Comparison of ENCODE assay signal across 22 cellular contexts in genomic region chr4:52241916-52242315, GRCh38.
"Had no signal": no experiment of that assay in that cellular context is flagged by ENCODE, and none has a peak within 500 bp of the region (broad histone marks: within the 10 kb centered on the region; RNA-seq: fewer than 3 reads in every experiment).

No MANE protein-coding gene starts in this region.

- DNase-seq: activated CD4-positive, alpha-beta T cell treated with anti-CD3 and anti-CD28 coated beads, Interleukin-2, amount 10 ng/mL, durations not matched to agents 7 days and 5 days; activated CD4-positive, CD25-positive, alpha-beta regulatory T cell treated with anti-CD3 and anti-CD28 coated beads, Interleukin-2, amount 50 U/mL, for 72 hours; activated T-cell treated with anti-CD3 and anti-CD28 coated beads, Interleukin-2, amount 50 U/mL, for 24 hours; adrenal gland; brain microvascular endothelial cell; colonic mucosa; dorsolateral prefrontal cortex; foreskin keratinocyte; left colon; naive B cell; nucleus accumbens; right cardiac atrium; stimulated activated CD4-positive, alpha-beta T cell treated with anti-CD3 and anti-CD28 coated beads, Interleukin-1b, Interleukin-23, amount 100 ng/mL, for 48 hours; stimulated activated naive CD8-positive, alpha-beta T cell treated with anti-CD3 and anti-CD28 coated beads, Interleukin-15, amount 100 ng/mL, for 72 hours; T-helper 2 cell; tibial artery; WERI-Rb-1 had no signal

- H3K4me1 ChIP-seq: adrenal gland, ascending aorta, colonic mucosa, foreskin keratinocyte had no signal

- H3K79me2 ChIP-seq: parathyroid adenoma had no signal

- H3K4me3 ChIP-seq: adrenal gland, ascending aorta, colonic mucosa, dorsolateral prefrontal cortex, tibial artery had no signal

- H3K36me3 ChIP-seq: adrenal gland, ascending aorta, brain microvascular endothelial cell, colonic mucosa, tibial artery, WERI-Rb-1 had no signal

- H3K27me3 ChIP-seq: adrenal gland, ascending aorta, brain microvascular endothelial cell, colonic mucosa, foreskin keratinocyte, tibial artery had no signal

- H3K9me3 ChIP-seq: adrenal gland, ascending aorta, colonic mucosa, tibial artery had no signal

- H3K9ac ChIP-seq: parathyroid adenoma had no signal

- H3K27ac ChIP-seq: adrenal gland, ascending aorta, brain microvascular endothelial cell, colonic mucosa, dorsolateral prefrontal cortex, epithelial cell of prostate, foreskin keratinocyte, parathyroid adenoma, tibial artery, WERI-Rb-1 had no signal

- H2AFZ ChIP-seq: parathyroid adenoma had no signal

- ATAC-seq: activated naive CD4-positive, alpha-beta T cell treated with anti-CD3 and anti-CD28 coated beads, Interleukin-2, amount 50 U/mL, for 72 hours; activated T-helper 17 cell treated with anti-CD3 and anti-CD28 coated beads, Interleukin-2, amount 50 U/mL, for 72 hours; foreskin keratinocyte; left colon; right cardiac atrium; stimulated activated naive CD8-positive, alpha-beta T cell treated with anti-CD3 and anti-CD28 coated beads, Interleukin-15, amount 100 ng/mL, for 72 hours had no signal
